In the genomic region with DNA sequence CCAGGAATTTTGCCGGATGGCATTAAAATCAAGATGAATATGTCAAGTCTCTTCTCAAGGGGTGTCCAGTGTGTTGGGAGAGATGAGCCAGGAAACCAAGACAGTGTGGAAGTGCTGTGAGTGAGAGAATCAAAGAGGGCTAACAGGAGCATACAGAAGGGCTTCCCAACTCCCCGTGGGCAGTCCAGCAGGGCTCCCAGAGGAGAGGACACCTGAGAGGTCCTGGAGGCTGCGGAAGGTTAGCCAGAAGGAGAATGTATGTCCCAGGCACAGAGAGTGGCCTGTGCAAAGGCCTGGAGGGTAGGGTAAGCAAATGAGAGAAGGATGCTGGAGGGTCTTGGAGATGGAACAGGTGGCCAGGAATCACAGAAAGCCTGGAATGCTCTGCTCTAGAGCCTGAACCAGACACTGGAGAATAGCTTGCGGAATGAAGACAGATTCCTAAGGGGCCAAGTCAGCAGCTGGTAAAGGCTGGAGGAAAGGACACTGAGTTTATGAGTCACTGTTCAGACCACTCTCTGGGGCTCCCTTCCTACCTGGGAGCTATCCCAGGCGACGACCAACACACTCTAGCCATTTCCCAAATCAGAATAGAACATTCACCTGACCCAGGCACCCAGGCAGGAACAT, we compare ENCODE assay signal across 9 cellular contexts. TPM values are rescaled to one million over a fixed set of nuclear protein-coding genes. Genes with fewer than 3 reads are reported as not detected.
A peak's percentile ranks its signal among the peaks of the same experiment; 100 is the strongest.
DNase-seq lines count a peak whose midpoint lies in the region; ATAC-seq and TF ChIP-seq lines count a peak whose summit lies in the region.
"Had no signal": no experiment of that assay in that cellular context is flagged by ENCODE, and none has a peak within 500 bp of the region (broad histone marks: within the 10 kb centered on the region; RNA-seq: fewer than 3 reads in every experiment).

No MANE protein-coding gene starts in this region.

- TF ChIP-seq RAD21 in SK-N-SH (IDR thresholded peaks at IDR 0.05; ENCODE audit: low read length): no peak

- POLR2A ChIA-PET in SK-N-SH (lab: Yijun Ruan, JAX): interaction anchor here (2.3 kb wide), 1 partner anchor 62 kb away, joined by 15 read pairs; the partner anchor contains the start of gene IRF1

- H3K27me3 Mint-ChIP-seq in progenitor cell of endocrine pancreas: no peaks in the 10 kb centered on the region
- H3K27me3 Mint-ChIP-seq in stimulated activated naive B cell treated with anti-CD40 and anti-IgM and Interleukin-4, amounts not matched to agents 10 μg/mL and 1 μg/mL and 100 μg/mL, for 72 hours: no peaks in the 10 kb centered on the region

- H4K20me1 ChIP-seq in SK-N-SH (ENCODE audit: insufficient read depth): no peaks in the 10 kb centered on the region

- peaks cover 11% of the 10 kb centered on the region for H3F3A ChIP-seq in SK-N-SH (replicated peaks; ENCODE audit: insufficient read depth)

- no peaks in the 10 kb centered on the region for H3K79me2 ChIP-seq in SK-N-SH (ENCODE audit: insufficient read depth)

- peak; percentile 79 for DNase-seq in ELF-1 (ENCODE audit: low read depth, low spot score)
- no peak for DNase-seq in SK-N-SH
- DNase-seq in fibroblast of mammary gland (ENCODE audit: low read depth): peak; percentile 71
- DNase-seq in progenitor cell of endocrine pancreas (ENCODE audit: low spot score, unreplicated experiment): no peak
- DNase-seq in stimulated activated naive B cell treated with anti-CD40 and anti-IgM and Interleukin-4, amounts not matched to agents 10 μg/mL and 1 μg/mL and 100 μg/mL, for 72 hours: no peak
- DNase-seq: cerebellar nuclear complex, mucosa of descending colon had no signal

- no peaks in the 10 kb centered on the region for H3K36me3 Mint-ChIP-seq in progenitor cell of endocrine pancreas (ENCODE audit: insufficient read depth)
- H3K36me3 Mint-ChIP-seq in stimulated activated naive B cell treated with anti-CD40 and anti-IgM and Interleukin-4, amounts not matched to agents 10 μg/mL and 1 μg/mL and 100 μg/mL, for 72 hours: peaks cover 18 to 28% of the 10 kb centered on the region in 2 donors

- no peak overlapping the region for H3K9ac ChIP-seq in SK-N-SH

- no peak overlapping the region for H3K27ac Mint-ChIP-seq in progenitor cell of endocrine pancreas
- no peak overlapping the region for H3K27ac Mint-ChIP-seq in stimulated activated naive B cell treated with anti-CD40 and anti-IgM and Interleukin-4, amounts not matched to agents 10 μg/mL and 1 μg/mL and 100 μg/mL, for 72 hours

- no peak for ATAC-seq in GM18858 (IDR thresholded peaks at IDR 0.05; ENCODE audit: unreplicated experiment)
- ATAC-seq in stimulated activated naive B cell treated with anti-CD40 and anti-IgM and Interleukin-4, amounts not matched to agents 10 μg/mL and 1 μg/mL and 100 μg/mL, for 72 hours (replicated peaks): no peak

- H3K4me3 Mint-ChIP-seq in progenitor cell of endocrine pancreas (ENCODE audit: low read depth): no peak overlapping the region
- peak overlapping the region in 1 of 2 donors; percentile 32 for H3K4me3 Mint-ChIP-seq in stimulated activated naive B cell treated with anti-CD40 and anti-IgM and Interleukin-4, amounts not matched to agents 10 μg/mL and 1 μg/mL and 100 μg/mL, for 72 hours

- no peaks in the 10 kb centered on the region for H3K9me3 Mint-ChIP-seq in progenitor cell of endocrine pancreas (ENCODE audit: low read depth)
- H3K9me3 Mint-ChIP-seq in stimulated activated naive B cell treated with anti-CD40 and anti-IgM and Interleukin-4, amounts not matched to agents 10 μg/mL and 1 μg/mL and 100 μg/mL, for 72 hours: no peaks in the 10 kb centered on the region

- no peaks in the 10 kb centered on the region for H3K9me2 ChIP-seq in SK-N-SH

- TF ChIP-seq CTCF in SK-N-SH (IDR thresholded peaks at IDR 0.05) (no peak), fibroblast of mammary gland (conservative IDR thresholded peaks at IDR 0.05; ENCODE audit: control insufficient read depth, insufficient read depth, low read depth, low read length) (no peak), progenitor cell of endocrine pancreas (IDR thresholded peaks at IDR 0.05; ENCODE audit: unreplicated experiment) (no peak)

- TF ChIP-seq EP300 in SK-N-SH (IDR thresholded peaks at IDR 0.05; ENCODE audit: borderline replicate concordance in 1 of 2, low read depth in 1 of 2, low read length in 1 of 2): peak in 1 of 2 experiments; percentile 49; a peak in 1 of 4 replicates

- H3K36me3 ChIP-seq in SK-N-SH (replicated peaks in 1 of 2; ENCODE audit: control insufficient read depth in 1 of 2, insufficient read depth in 2 of 2, low read length in 1 of 2): no peaks in the 10 kb centered on the region

- 55% methylated on average over 6 of the region's 6 CpGs for whole genome bisulfite sequencing in SK-N-SH (ENCODE audit: low lambda C conversion rate)

- no peak overlapping the region for H3K4me3 ChIP-seq in SK-N-SH (ENCODE audit: low read depth in 2 of 2, low read length in 1 of 2)
- no peak overlapping the region for H3K4me3 ChIP-seq in fibroblast of mammary gland (ENCODE audit: control insufficient read depth, low read depth, low read length)
- H3K4me3 ChIP-seq in skin epidermis: no peak overlapping the region
- H3K4me3 ChIP-seq: mucosa of descending colon had no signal

- peak overlapping the region; percentile 42 for H3K4me2 ChIP-seq in SK-N-SH

- H3K27ac ChIP-seq in SK-N-SH (ENCODE audit: low read depth in 2 of 2, low read length in 1 of 2): peak overlapping the region; percentile 53 to 78
- peak overlapping the region in 15 of 21 experiments; percentile 42 to 93 (median 78) for H3K27ac ChIP-seq in skin epidermis

- peaks cover 39 to 57% of the 10 kb centered on the region in 2 experiments for H3K4me1 ChIP-seq in SK-N-SH (ENCODE audit: control insufficient read depth in 1 of 2, insufficient read depth in 2 of 2, low read depth in 1 of 2, low read length in 1 of 2)

- peaks cover 22% of the 10 kb centered on the region for H3K4me1 Mint-ChIP-seq in progenitor cell of endocrine pancreas (ENCODE audit: low read depth)
- H3K4me1 Mint-ChIP-seq in stimulated activated naive B cell treated with anti-CD40 and anti-IgM and Interleukin-4, amounts not matched to agents 10 μg/mL and 1 μg/mL and 100 μg/mL, for 72 hours: peaks cover 80 to 91% of the 10 kb centered on the region in 2 donors

- no peaks in the 10 kb centered on the region for H3K9me3 ChIP-seq in SK-N-SH
- H3K9me3 ChIP-seq: mucosa of descending colon had no signal

- CTCF ChIA-PET in SK-N-SH (lab: Yijun Ruan, JAX): interaction anchor here (1.3 to 6.4 kb wide), 6 partner anchors 9 to 72 kb away, joined by 5 to 50 read pairs (median 12); partner anchors contain the start of gene IRF1

- no peaks in the 10 kb centered on the region for H3K27me3 ChIP-seq in SK-N-SH (ENCODE audit: insufficient read depth)

- H2AFZ ChIP-seq in SK-N-SH (ENCODE audit: low read depth): no peak overlapping the region

TF ChIP-seq in SK-N-SH, 30 proteins besides CTCF, POLR2A, EP300 and RAD21:
- TF ChIP-seq RXRA (IDR thresholded peaks at IDR 0.05; ENCODE audit: borderline replicate concordance, low read depth): no peak
- TF ChIP-seq POLR2AphosphoS5 (IDR thresholded peaks at IDR 0.05; ENCODE audit: low read depth, low read length): no peak
- TF ChIP-seq TAF1 (IDR thresholded peaks at IDR 0.05; ENCODE audit: borderline replicate concordance, low read depth, low read length): no peak
- peak; percentile 76 for TF ChIP-seq TCF12 (IDR thresholded peaks at IDR 0.05)
- peak; percentile 84 for TF ChIP-seq JUND (IDR thresholded peaks at IDR 0.05)
- TF ChIP-seq NFIC (IDR thresholded peaks at IDR 0.05; ENCODE audit: borderline replicate concordance): peak; percentile 35; the same call in 1 of the 2 replicates
- no peak for TF ChIP-seq YY1 (IDR thresholded peaks at IDR 0.05; ENCODE audit: low read depth)
- peak; percentile 71; the same call in 1 of the 2 replicates for TF ChIP-seq TEAD4 (IDR thresholded peaks at IDR 0.05; ENCODE audit: borderline replicate concordance, insufficient read depth)
- TF ChIP-seq, protein P1, sequence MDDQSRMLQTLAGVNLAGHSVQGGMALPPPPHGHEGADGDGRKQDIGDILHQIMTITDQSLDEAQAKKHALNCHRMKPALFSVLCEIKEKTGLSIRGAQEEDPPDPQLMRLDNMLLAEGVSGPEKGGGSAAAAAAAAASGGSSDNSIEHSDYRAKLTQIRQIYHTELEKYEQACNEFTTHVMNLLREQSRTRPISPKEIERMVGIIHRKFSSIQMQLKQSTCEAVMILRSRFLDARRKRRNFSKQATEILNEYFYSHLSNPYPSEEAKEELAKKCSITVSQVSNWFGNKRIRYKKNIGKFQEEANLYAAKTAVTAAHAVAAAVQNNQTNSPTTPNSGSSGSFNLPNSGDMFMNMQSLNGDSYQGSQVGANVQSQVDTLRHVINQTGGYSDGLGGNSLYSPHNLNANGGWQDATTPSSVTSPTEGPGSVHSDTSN (IDR thresholded peaks at IDR 0.05): peak; percentile 43
- TF ChIP-seq, protein P2, sequence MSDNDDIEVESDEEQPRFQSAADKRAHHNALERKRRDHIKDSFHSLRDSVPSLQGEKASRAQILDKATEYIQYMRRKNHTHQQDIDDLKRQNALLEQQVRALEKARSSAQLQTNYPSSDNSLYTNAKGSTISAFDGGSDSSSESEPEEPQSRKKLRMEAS (IDR thresholded peaks at IDR 0.05; ENCODE audit: low read depth): 0 out of 2 replicates have a peak, but pooled peaks have one; percentile 16
- TF ChIP-seq FOSL2 (IDR thresholded peaks at IDR 0.05; ENCODE audit: borderline replicate concordance, low read depth): peak; percentile 87
- TF ChIP-seq GABPA (IDR thresholded peaks at IDR 0.05; ENCODE audit: low read depth): no peak
- no peak for TF ChIP-seq USF2 (IDR thresholded peaks at IDR 0.05; ENCODE audit: borderline replicate concordance, low read depth, low read length)

RNA-seq across cellular contexts. Expression of gene SLC22A5, which starts 59.4 kb away (rescaled TPM):
- 8.3 and 12.3 TPM in 2 replicates for polyA plus RNA-seq in SK-N-SH (2012; rRNA removed)
- polyA plus RNA-seq in SK-N-SH (2012; cell fraction: cytosol; rRNA removed): 4.2 and 6.6 TPM in 2 replicates
- polyA plus RNA-seq in SK-N-SH (2012; cell fraction: nucleus; rRNA removed): 25.1 and 38.8 TPM in 2 replicates
- 14.3 and 14.7 TPM in 2 replicates for total RNA-seq in progenitor cell of endocrine pancreas

Comparison
In these comparisons a context has a peak if more than half of its experiments do, and no peak if none do; other contexts are left out.
1. DNase-seq: peak in ELF-1 (single experiment) and fibroblast of mammary gland (single experiment); none in SK-N-SH (single experiment), progenitor cell of endocrine pancreas (single experiment) and stimulated activated naive B cell treated with anti-CD40 and anti-IgM and Interleukin-4, amounts not matched to agents 10 μg/mL and 1 μg/mL and 100 μg/mL, for 72 hours (single experiment).